32 cellular contexts compared by ENCODE assay signal in genomic region chr12:60529723-60530122, GRCh38.
"Had no signal": no experiment of that assay in that cellular context is flagged by ENCODE, and none has a peak within 500 bp of the region (broad histone marks: within the 10 kb centered on the region; RNA-seq: fewer than 3 reads in every experiment).

No MANE protein-coding gene starts in this region.

- H3K36me3 ChIP-seq: adrenal gland, ascending aorta, brain microvascular endothelial cell, breast epithelium, cardiac muscle cell had no signal

- ATAC-seq: activated naive CD4-positive, alpha-beta T cell treated with anti-CD3 and anti-CD28 coated beads, Interleukin-2, amount 50 U/mL, for 72 hours; activated naive CD8-positive, alpha-beta T cell treated with anti-CD3 and anti-CD28 coated beads, Interleukin-2, amount 50 U/mL, for 24 hours; activated T-cell treated with anti-CD3 and anti-CD28 coated beads, Interleukin-2, amount 50 U/mL, for 4 hours; activated T-cell treated with anti-CD3 and anti-CD28 coated beads, Interleukin-2, amount 50 U/mL, for 72 hours; activated T-helper 17 cell treated with anti-CD3 and anti-CD28 coated beads, Interleukin-2, amount 50 U/mL, for 72 hours; body of pancreas had no signal

- H3K27me3 ChIP-seq: adrenal gland, ascending aorta, body of pancreas, brain microvascular endothelial cell, breast epithelium, cardiac muscle cell had no signal

- H3K27ac ChIP-seq: adrenal gland, ascending aorta, body of pancreas, brain microvascular endothelial cell, breast epithelium, cardiac muscle cell had no signal

- DNase-seq: activated effector memory CD4-positive, alpha-beta T cell treated with anti-CD3 and anti-CD28 coated beads, Interleukin-2, amount 50 U/mL, for 16 hours; activated effector memory CD4-positive, alpha-beta T cell treated with Interleukin-2 at 50 U/mL for 16 hours; activated gamma-delta T cell; activated gamma-delta T cell treated with Interleukin-2 at 50 U/mL for 16 hours; activated naive CD4-positive, alpha-beta T cell; activated naive CD4-positive, alpha-beta T cell treated with anti-CD3 and anti-CD28 coated beads for 36 hours; activated naive CD4-positive, alpha-beta T cell treated with anti-CD3 and anti-CD28 coated beads, Interleukin-2, amount 10 ng/mL, durations not matched to agents 7 days and 5 days; activated naive CD4-positive, alpha-beta T cell treated with anti-CD3 and anti-CD28 coated beads, Interleukin-2, amount 50 U/mL, for 16 hours; activated naive CD4-positive, alpha-beta T cell treated with Interleukin-2 at 50 U/mL for 16 hours; activated naive CD8-positive, alpha-beta T cell treated with anti-CD3 and anti-CD28 coated beads for 36 hours; activated naive CD8-positive, alpha-beta T cell treated with anti-CD3 and anti-CD28 coated beads, Interleukin-2, amount 10 ng/mL, durations not matched to agents 7 days and 5 days; activated naive CD8-positive, alpha-beta T cell treated with anti-CD3 and anti-CD28 coated beads, Interleukin-2, amount 50 U/mL, for 24 hours; activated T-cell treated with anti-CD3 and anti-CD28 coated beads, Interleukin-2, amount 50 U/mL, for 1 hour; activated T-cell treated with anti-CD3 and anti-CD28 coated beads, Interleukin-2, amount 50 U/mL, for 24 hours; activated T-cell treated with anti-CD3 and anti-CD28 coated beads, Interleukin-2, amount 50 U/mL, for 4 hours; activated T-cell treated with anti-CD3 and anti-CD28 coated beads, Interleukin-2, amount 50 U/mL, for 48 hours; activated T-cell treated with anti-CD3 and anti-CD28 coated beads, Interleukin-2, amount 50 U/mL, for 72 hours; adrenal gland; amniotic stem cell; amygdala; anterior cingulate cortex; aorta; body of pancreas; brain microvascular endothelial cell; caudate nucleus; central memory CD4-positive, alpha-beta T cell; cerebellar nuclear complex had no signal

- H3K4me3 ChIP-seq: adrenal gland, ascending aorta, body of pancreas, breast epithelium, cardiac muscle cell had no signal

- H3K4me1 ChIP-seq: adrenal gland, ascending aorta, body of pancreas, breast epithelium had no signal

- H3K9me3 ChIP-seq: adrenal gland, ascending aorta, body of pancreas, breast epithelium had no signal
